In the genomic region with DNA sequence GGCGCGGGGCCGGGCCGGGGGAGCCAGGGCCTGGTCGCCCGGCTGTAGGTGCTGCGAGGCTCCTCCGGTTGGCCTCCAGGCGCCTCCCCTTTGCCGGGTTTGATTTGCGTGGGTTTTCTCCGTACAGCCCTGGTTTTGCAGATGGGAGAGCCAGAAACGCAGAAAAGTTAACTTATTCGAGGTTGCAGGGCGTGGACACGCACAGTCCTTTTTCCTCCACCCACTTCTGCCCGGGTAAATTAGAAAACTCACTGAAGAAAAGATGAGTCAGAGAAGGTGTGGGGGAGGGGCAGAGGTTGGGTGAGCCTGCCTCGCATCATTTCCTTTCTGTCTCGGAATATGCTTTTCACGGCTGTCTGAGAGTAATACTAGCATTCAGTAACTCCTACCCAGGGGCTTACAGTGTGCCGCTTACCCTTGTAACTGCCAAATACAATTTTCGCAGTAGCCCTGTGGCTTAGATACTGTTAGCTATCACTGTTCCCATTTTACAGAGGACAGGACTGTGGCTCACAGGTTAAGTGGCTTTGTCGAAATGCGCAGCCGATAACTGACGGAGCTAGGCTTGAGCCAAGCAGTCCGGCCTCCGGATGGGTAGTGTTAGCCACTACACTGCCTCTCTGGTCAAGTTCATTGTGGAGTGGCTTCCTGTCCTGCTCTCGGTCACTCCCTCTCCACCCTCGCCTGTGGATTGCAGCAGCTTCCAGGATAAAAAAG, we compare ENCODE assay signal across 8 cellular contexts. TPM values are rescaled to one million over a fixed set of nuclear protein-coding genes. Genes with fewer than 3 reads are reported as not detected.
DNase-seq lines count a peak whose midpoint lies in the region; ATAC-seq and TF ChIP-seq lines count a peak whose summit lies in the region.

No MANE protein-coding gene starts in this region.

- H4K20me1 ChIP-seq in osteoblast (ENCODE audit: insufficient read depth, low read length), result peaks cover 42% of the 10 kb centered on the region

- peak overlapping the region; percentile 76 for H3K4me3 ChIP-seq in osteoblast (ENCODE audit: insufficient read depth, low read length)

- no peaks in the 10 kb centered on the region for H3K27me3 ChIP-seq in osteoblast (ENCODE audit: insufficient read depth, low read length)

- peaks cover 52% of the 10 kb centered on the region for H3K79me2 ChIP-seq in osteoblast (ENCODE audit: insufficient read depth, low read length)

- H3K4me1 ChIP-seq in osteoblast (ENCODE audit: insufficient read depth, low read length), result peaks cover 22% of the 10 kb centered on the region

- no peaks in the 10 kb centered on the region for H3K9me3 ChIP-seq in osteoblast (ENCODE audit: low read depth, low read length)

- peak overlapping the region; percentile 93 for H3K4me2 ChIP-seq in osteoblast (ENCODE audit: insufficient read depth, low read length)

- H2AFZ ChIP-seq in osteoblast (ENCODE audit: low read length), result peak overlapping the region; percentile 56

- ATAC-seq in GM19023 (IDR thresholded peaks at IDR 0.05; ENCODE audit: unreplicated experiment) (peak; percentile 41), HG03378 (IDR thresholded peaks at IDR 0.05; ENCODE audit: unreplicated experiment) (peak; percentile 37)

- DNase-seq in AG09319 (ENCODE audit: extremely low read depth, low read depth), result peak; percentile 56
- DNase-seq in activated effector memory CD4-positive, alpha-beta T cell treated with anti-CD3 and anti-CD28 coated beads, Interleukin-2, amount 50 U/mL, for 16 hours, result peak; percentile 94
- DNase-seq in globus pallidus (ENCODE audit: low spot score), result peak; percentile 19
- peak; percentile 97 for DNase-seq in osteoblast (ENCODE audit: insufficient read length, low spot score, missing footprints)

- TF ChIP-seq CTCF in AG09319 (IDR thresholded peaks at IDR 0.05; ENCODE audit: low read depth, low read length) (no peak), osteoblast (IDR thresholded peaks at IDR 0.05; ENCODE audit: extremely low read depth, low read depth, low read length) (no peak)

- H3K27ac ChIP-seq in osteoblast (ENCODE audit: low read depth, low read length) (peak overlapping the region; percentile 94), temporal lobe (ENCODE audit: low read depth, low read length) (peak overlapping the region; percentile 56)

- TF ChIP-seq POLR2A in Raji (IDR thresholded peaks at IDR 0.05; ENCODE audit: insufficient read depth, low read depth, low read length), result peak; percentile 37; the same call in 1 of the 2 replicates

- H3K36me3 ChIP-seq in osteoblast (ENCODE audit: insufficient read depth, low read length), result peaks cover 40% of the 10 kb centered on the region

RNA-seq across cellular contexts. Expression of a gene that starts 0.8 kb away (rescaled TPM):
- total RNA-seq in osteoblast (52.2 and 53.2 TPM in 2 replicates), temporal lobe (12.5 TPM)

Comparison
In these comparisons a context has a peak if more than half of its experiments do, and no peak if none do; other contexts are left out.
1. Peak in every context shown above with its lines: DNase-seq, ATAC-seq, H3K4me3 ChIP-seq and H3K27ac ChIP-seq.
2. DNase-seq: peak in every context shown above with its lines; median percentile 97 in osteoblast; 94 in activated effector memory CD4-positive, alpha-beta T cell treated with anti-CD3 and anti-CD28 coated beads, Interleukin-2, amount 50 U/mL, for 16 hours; 56 in AG09319; 19 in globus pallidus.